Comparison of ENCODE assay signal across 2 cellular contexts in genomic region chr17:2085648-2085949, GRCh38.
TF ChIP-seq lines count a peak whose summit lies in the region.

No MANE protein-coding gene starts in this region.

TF ChIP-seq in A549, 52 proteins besides CTCF, POLR2A, EP300 and RAD21 (continued from another document):
- TF ChIP-seq HEYL (CRISPR knock-in tag; IDR thresholded peaks at IDR 0.05) (no peak), MAFK (IDR thresholded peaks at IDR 0.05; ENCODE audit: partially characterized antibody) (no peak), CHD2 (IDR thresholded peaks at IDR 0.05; ENCODE audit: low read length, partially characterized antibody) (no peak)

TF ChIP-seq in WTC11, 78 proteins besides CTCF, POLR2A, EP300 and RAD21 (continued from another document):
- TF ChIP-seq STAT6 (CRISPR knock-in tag; conservative IDR thresholded peaks at IDR 0.05; ENCODE audit: low read depth): no peak
- TF ChIP-seq ZSCAN18 (CRISPR knock-in tag; IDR thresholded peaks at IDR 0.05): no peak
- TF ChIP-seq SMAD3 (CRISPR knock-in tag; IDR thresholded peaks at IDR 0.05; ENCODE audit: borderline replicate concordance): no peak
- TF ChIP-seq NR3C1 (CRISPR knock-in tag; conservative IDR thresholded peaks at IDR 0.05; ENCODE audit: low read depth): no peak
- TF ChIP-seq ATF3 (CRISPR knock-in tag; conservative IDR thresholded peaks at IDR 0.05): no peak
- no peak for TF ChIP-seq ZNF232 (CRISPR knock-in tag; IDR thresholded peaks at IDR 0.05)
- TF ChIP-seq FOXK1 (CRISPR knock-in tag; IDR thresholded peaks at IDR 0.05): no peak
- TF ChIP-seq CDX4 (CRISPR knock-in tag; IDR thresholded peaks at IDR 0.05; ENCODE audit: borderline replicate concordance): no peak
- TF ChIP-seq NFATC4 (CRISPR knock-in tag; IDR thresholded peaks at IDR 0.05): no peak
- no peak for TF ChIP-seq RELA (CRISPR knock-in tag; IDR thresholded peaks at IDR 0.05; ENCODE audit: borderline replicate concordance)
- TF ChIP-seq NFE2L1 (CRISPR knock-in tag; IDR thresholded peaks at IDR 0.05): no peak
- TF ChIP-seq E2F5 (CRISPR knock-in tag; IDR thresholded peaks at IDR 0.05): no peak
- TF ChIP-seq PRDM15 (CRISPR knock-in tag; IDR thresholded peaks at IDR 0.05): no peak
- no peak for TF ChIP-seq ESRRA (CRISPR knock-in tag; IDR thresholded peaks at IDR 0.05; ENCODE audit: borderline replicate concordance)
- TF ChIP-seq ZNF532 (CRISPR knock-in tag; IDR thresholded peaks at IDR 0.05; ENCODE audit: borderline replicate concordance): no peak
- no peak for TF ChIP-seq ARID4B (CRISPR knock-in tag; IDR thresholded peaks at IDR 0.05; ENCODE audit: borderline replicate concordance)
- no peak for TF ChIP-seq HMGXB4 (CRISPR knock-in tag; IDR thresholded peaks at IDR 0.05)
TF ChIP-seq in WTC11: peak in this region for 0.
